In genomic region chrX:2774776-2775175, GRCh38 we compare ENCODE assay signal across 24 cellular contexts. TPM values are rescaled to one million over a fixed set of nuclear protein-coding genes. Genes with fewer than 3 reads are reported as not detected.
"Had no signal": no experiment of that assay in that cellular context is flagged by ENCODE, and none has a peak within 500 bp of the region (broad histone marks: within the 10 kb centered on the region; RNA-seq: fewer than 3 reads in every experiment).

No MANE protein-coding gene starts in this region.

- H3K4me3 ChIP-seq: SJSA1, SK-N-MC had no signal

- H3K27ac Mint-ChIP-seq: T-cell had no signal

- H3K4me2 ChIP-seq: KMS-11 had no signal

- H3K36me3 ChIP-seq: SJSA1 had no signal

- H3K4me1 ChIP-seq: SJSA1 had no signal

- DNase-seq: Kasumi-1, MM.1S, NCI-H1092 treated with DMSO at 0.1 percent for 48 hours, NCI-H1436, NCI-H187, NCI-H2029, NCI-H2081 treated with DMSO at 0.1 percent for 48 hours, NCI-H2171, NCI-H226, NCI-H446, NCI-H510A, NCI-H524 treated with DMSO at 0.1 percent for 48 hours, NCI-H69, NCI-H774, Right ventricle myocardium superior, RPMI8226, SIG-M5, SW 1271, T-cell had no signal

- H3K27me3 ChIP-seq: SJSA1 had no signal

- H3K4me1 Mint-ChIP-seq: T-cell had no signal

- H3K27ac ChIP-seq: KMS-11, SJSA1, SK-N-MC had no signal

- ATAC-seq: T-cell had no signal

- H3K9me3 ChIP-seq: SJSA1 had no signal

- FAIRE-seq: RCC 7860 had no signal

- H3K4me3 Mint-ChIP-seq: T-cell had no signal

- H3K9ac ChIP-seq: KMS-11 had no signal

RNA-seq across cellular contexts. Expression of gene XG, which starts 22.9 kb away (rescaled TPM):
- total RNA-seq: HT1080, SJSA1 had no signal

RNA-seq across cellular contexts. Expression of gene GYG2, which starts 54.0 kb away (rescaled TPM):
- total RNA-seq: HT1080 had no signal
